8 cellular contexts compared by ENCODE assay signal in the genomic region with DNA sequence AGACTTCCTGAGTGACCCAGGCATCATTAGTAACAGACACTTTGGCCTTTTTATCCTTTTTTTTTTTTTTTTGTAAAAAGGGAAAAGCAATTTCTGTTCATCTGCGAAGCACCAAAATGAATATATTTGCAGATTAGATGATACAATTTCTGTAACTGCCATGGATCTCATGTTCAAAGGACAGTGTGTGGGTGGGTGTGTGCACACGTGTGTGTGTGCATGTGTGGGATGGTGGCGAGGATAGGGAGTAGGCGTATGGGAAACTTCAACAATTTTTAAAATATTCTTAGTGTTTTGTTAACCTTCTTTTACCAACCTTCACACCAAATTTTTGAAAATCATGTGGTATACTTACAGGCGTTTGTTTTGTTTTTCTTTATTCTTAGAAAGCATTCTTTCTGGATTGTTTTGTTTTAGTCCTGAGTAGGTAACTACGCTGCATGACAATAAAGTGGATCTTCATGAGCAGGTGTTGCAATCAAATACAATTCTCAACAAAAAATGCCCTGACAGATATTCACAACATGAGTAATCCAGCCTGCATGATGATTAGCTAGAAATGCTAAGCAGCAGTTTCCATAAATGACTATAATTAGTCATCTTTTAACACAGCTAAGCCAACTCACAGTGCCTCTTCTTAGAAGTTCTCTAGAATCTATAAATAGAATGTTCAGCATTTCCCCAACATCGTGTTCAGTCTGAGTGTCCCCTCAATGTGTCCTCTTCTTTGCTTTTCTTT. TPM values are rescaled to one million over a fixed set of nuclear protein-coding genes. Genes with fewer than 3 reads are reported as not detected.
DNase-seq lines count a peak whose midpoint lies in the region; ATAC-seq, FAIRE-seq and TF ChIP-seq lines count a peak whose summit lies in the region.

No MANE protein-coding gene starts in this region.

- no peaks in the 10 kb centered on the region for H3K27me3 Mint-ChIP-seq in activated naive CD4-positive, alpha-beta T cell treated with anti-CD3 and anti-CD28 coated beads, Interleukin-2, amount 50 U/mL, for 24 hours
- H3K27me3 Mint-ChIP-seq in activated naive CD4-positive, alpha-beta T cell treated with anti-CD3 and anti-CD28 coated beads, Interleukin-2, amount 10 ng/mL, durations not matched to agents 7 days and 5 days, result peaks cover 18% of the 10 kb centered on the region
- peaks cover 6% of the 10 kb centered on the region for H3K27me3 Mint-ChIP-seq in activated naive CD8-positive, alpha-beta T cell treated with anti-CD3 and anti-CD28 coated beads for 36 hours
- H3K27me3 Mint-ChIP-seq in naive thymus-derived CD4-positive, alpha-beta T cell, result peaks cover 1 to 12% (median 3%) of the 10 kb centered on the region in 5 donors

- no peaks in the 10 kb centered on the region for H3K27me3 ChIP-seq in naive thymus-derived CD4-positive, alpha-beta T cell (ENCODE audit: control insufficient read depth in 2 of 2, insufficient read depth in 2 of 2, low read length in 2 of 2)
- H3K27me3 ChIP-seq in lower lobe of right lung (ENCODE audit: low read depth), result no peaks in the 10 kb centered on the region

- H3K9me3 Mint-ChIP-seq in activated naive CD4-positive, alpha-beta T cell treated with anti-CD3 and anti-CD28 coated beads, Interleukin-2, amount 50 U/mL, for 24 hours, result no peaks in the 10 kb centered on the region
- no peaks in the 10 kb centered on the region for H3K9me3 Mint-ChIP-seq in activated naive CD4-positive, alpha-beta T cell treated with anti-CD3 and anti-CD28 coated beads, Interleukin-2, amount 10 ng/mL, durations not matched to agents 7 days and 5 days
- no peaks in the 10 kb centered on the region for H3K9me3 Mint-ChIP-seq in activated naive CD8-positive, alpha-beta T cell treated with anti-CD3 and anti-CD28 coated beads for 36 hours
- no peaks in the 10 kb centered on the region for H3K9me3 Mint-ChIP-seq in naive thymus-derived CD4-positive, alpha-beta T cell

- DNase-seq in activated naive CD4-positive, alpha-beta T cell treated with anti-CD3 and anti-CD28 coated beads, Interleukin-2, amount 10 ng/mL, durations not matched to agents 7 days and 5 days, result no peak
- DNase-seq in activated naive CD8-positive, alpha-beta T cell treated with anti-CD3 and anti-CD28 coated beads for 36 hours, result no peak
- no peak for DNase-seq in naive thymus-derived CD4-positive, alpha-beta T cell
- DNase-seq in HTR-8/SVneo (ENCODE audit: insufficient read length, low spot score), result no peak
- DNase-seq in stimulated activated CD4-positive, alpha-beta T cell treated with anti-CD3 and anti-CD28 coated beads, Interleukin-4, amount 100 ng/mL, for 1 hour, result no peak
- no peak for DNase-seq in lower lobe of right lung

- H3K4me3 ChIP-seq in naive thymus-derived CD4-positive, alpha-beta T cell (ENCODE audit: low read length), result no peak overlapping the region
- H3K4me3 ChIP-seq in lower lobe of right lung, result no peak overlapping the region

- TF ChIP-seq CTCF in lower lobe of right lung (IDR thresholded peaks at IDR 0.05), result no peak

- no peaks in the 10 kb centered on the region for H3K9me3 ChIP-seq in naive thymus-derived CD4-positive, alpha-beta T cell (ENCODE audit: control insufficient read depth in 2 of 3, low read length in 3 of 3)
- no peaks in the 10 kb centered on the region for H3K9me3 ChIP-seq in lower lobe of right lung

- H3K27ac Mint-ChIP-seq in activated naive CD4-positive, alpha-beta T cell treated with anti-CD3 and anti-CD28 coated beads, Interleukin-2, amount 50 U/mL, for 24 hours, result peak overlapping the region; percentile 99
- H3K27ac Mint-ChIP-seq in activated naive CD4-positive, alpha-beta T cell treated with anti-CD3 and anti-CD28 coated beads, Interleukin-2, amount 10 ng/mL, durations not matched to agents 7 days and 5 days, result no peak overlapping the region
- H3K27ac Mint-ChIP-seq in activated naive CD8-positive, alpha-beta T cell treated with anti-CD3 and anti-CD28 coated beads for 36 hours, result peak overlapping the region; percentile 95
- H3K27ac Mint-ChIP-seq in naive thymus-derived CD4-positive, alpha-beta T cell, result peak overlapping the region in 1 of 9 donors; percentile 77

- ATAC-seq in HG03060 (IDR thresholded peaks at IDR 0.05; ENCODE audit: low read depth, unreplicated experiment) (peak; percentile 63), lower lobe of right lung (no peak)
- peak; percentile 61 for ATAC-seq in naive thymus-derived CD4-positive, alpha-beta T cell

- H3K4me3 Mint-ChIP-seq in activated naive CD4-positive, alpha-beta T cell treated with anti-CD3 and anti-CD28 coated beads, Interleukin-2, amount 50 U/mL, for 24 hours, result peak overlapping the region; percentile 76
- H3K4me3 Mint-ChIP-seq in activated naive CD4-positive, alpha-beta T cell treated with anti-CD3 and anti-CD28 coated beads, Interleukin-2, amount 10 ng/mL, durations not matched to agents 7 days and 5 days, result no peak overlapping the region
- H3K4me3 Mint-ChIP-seq in activated naive CD8-positive, alpha-beta T cell treated with anti-CD3 and anti-CD28 coated beads for 36 hours, result peak overlapping the region; percentile 40
- H3K4me3 Mint-ChIP-seq in naive thymus-derived CD4-positive, alpha-beta T cell, result peak overlapping the region in 1 of 10 donors; percentile 65

- no peaks in the 10 kb centered on the region for H3K4me1 ChIP-seq in naive thymus-derived CD4-positive, alpha-beta T cell (ENCODE audit: control insufficient read depth in 2 of 2, insufficient read depth in 2 of 2, low read length in 2 of 2)
- H3K4me1 ChIP-seq in lower lobe of right lung, result peaks cover 6% of the 10 kb centered on the region

- H3K36me3 Mint-ChIP-seq in activated naive CD4-positive, alpha-beta T cell treated with anti-CD3 and anti-CD28 coated beads, Interleukin-2, amount 50 U/mL, for 24 hours, result no peaks in the 10 kb centered on the region
- no peaks in the 10 kb centered on the region for H3K36me3 Mint-ChIP-seq in activated naive CD4-positive, alpha-beta T cell treated with anti-CD3 and anti-CD28 coated beads, Interleukin-2, amount 10 ng/mL, durations not matched to agents 7 days and 5 days
- no peaks in the 10 kb centered on the region for H3K36me3 Mint-ChIP-seq in activated naive CD8-positive, alpha-beta T cell treated with anti-CD3 and anti-CD28 coated beads for 36 hours
- H3K36me3 Mint-ChIP-seq in naive thymus-derived CD4-positive, alpha-beta T cell, result no peaks in the 10 kb centered on the region

- no peaks in the 10 kb centered on the region for H3K36me3 ChIP-seq in naive thymus-derived CD4-positive, alpha-beta T cell (ENCODE audit: control insufficient read depth in 2 of 3, insufficient read depth in 3 of 3, low read length in 3 of 3)
- H3K36me3 ChIP-seq in lower lobe of right lung, result no peaks in the 10 kb centered on the region

- intact Hi-C loops in naive thymus-derived CD4-positive, alpha-beta T cell (cut with micrococcal nuclease), result no loop called here
- intact Hi-C loops in lower lobe of right lung (cut with DNase I), result no loop called here

- no peak overlapping the region for H3K27ac ChIP-seq in naive thymus-derived CD4-positive, alpha-beta T cell (ENCODE audit: low read depth, low read length)
- no peak overlapping the region for H3K27ac ChIP-seq in lower lobe of right lung

- POLR2A ChIA-PET in naive thymus-derived CD4-positive, alpha-beta T cell (lab: Charles Lee), result no interaction called here

- FAIRE-seq in HTR-8/SVneo (lab: Jason Lieb, UNC), result no peak

- peaks cover 30% of the 10 kb centered on the region for H3K4me1 Mint-ChIP-seq in activated naive CD4-positive, alpha-beta T cell treated with anti-CD3 and anti-CD28 coated beads, Interleukin-2, amount 50 U/mL, for 24 hours
- H3K4me1 Mint-ChIP-seq in activated naive CD4-positive, alpha-beta T cell treated with anti-CD3 and anti-CD28 coated beads, Interleukin-2, amount 10 ng/mL, durations not matched to agents 7 days and 5 days, result peaks cover 16% of the 10 kb centered on the region
- peaks cover 28% of the 10 kb centered on the region for H3K4me1 Mint-ChIP-seq in activated naive CD8-positive, alpha-beta T cell treated with anti-CD3 and anti-CD28 coated beads for 36 hours
- peaks cover 0 to 26% (median 0%) of the 10 kb centered on the region in 7 donors for H3K4me1 Mint-ChIP-seq in naive thymus-derived CD4-positive, alpha-beta T cell

- CTCF ChIA-PET in activated naive CD4-positive, alpha-beta T cell treated with anti-CD3 and anti-CD28 coated beads, Interleukin-2, amount 10 ng/mL, durations not matched to agents 7 days and 5 days (lab: Charles Lee), result interaction anchor here (1.0 to 1.5 kb wide), 3 partner anchors 20 to 476 kb away, joined by 3 to 7 read pairs (median 4); no protein-coding TSS in a partner anchor
- CTCF ChIA-PET in naive thymus-derived CD4-positive, alpha-beta T cell (lab: Charles Lee), result no interaction called here

RNA-seq across cellular contexts. Expression of gene RMDN2, which starts 53.5 kb away (rescaled TPM):
- 1 to 10 TPM; 2.8 to 3.2 TPM for total RNA-seq in activated naive CD8-positive, alpha-beta T cell treated with anti-CD3 and anti-CD28 coated beads for 36 hours
- total RNA-seq in naive thymus-derived CD4-positive, alpha-beta T cell, result 1 to 10 TPM in 4 of 5 experiments, under 1 TPM in 1; 0.39 to 8.1 (median 5.1) TPM
- 1 to 10 TPM; 3.1 to 7.3 TPM for polyA plus RNA-seq in naive thymus-derived CD4-positive, alpha-beta T cell
- total RNA-seq in lower lobe of right lung, result 21.9 TPM

Comparison
In these comparisons a context has a peak if more than half of its experiments do, and no peak if none do; other contexts are left out.
1. ATAC-seq: peak in HG03060 (single experiment) and naive thymus-derived CD4-positive, alpha-beta T cell (single experiment); none in lower lobe of right lung (0 of 2).